ENCODE assay signal across 18 cellular contexts in genomic region chr12:6641131-6641530, GRCh38. TPM values are rescaled to one million over a fixed set of nuclear protein-coding genes. Genes with fewer than 3 reads are reported as not detected.
A peak's percentile ranks its signal among the peaks of the same experiment; 100 is the strongest.
DNase-seq lines count a peak whose midpoint lies in the region; ATAC-seq, FAIRE-seq and TF ChIP-seq lines count a peak whose summit lies in the region.
"Had no signal": no experiment of that assay in that cellular context is flagged by ENCODE, and none has a peak within 500 bp of the region (broad histone marks: within the 10 kb centered on the region; RNA-seq: fewer than 3 reads in every experiment).

No MANE protein-coding gene starts in this region.

- POLR2A ChIA-PET in K562 (lab: Yijun Ruan, JAX), result interaction anchor here (0.7 kb wide), 1 partner anchor 17 kb away, joined by 3 read pairs; no protein-coding TSS in a partner anchor

- ATAC-seq in activated naive CD8-positive, alpha-beta T cell treated with anti-CD3 and anti-CD28 coated beads, Interleukin-2, amount 50 U/mL, for 24 hours, result no peak
- ATAC-seq in K562, result no peak
- ATAC-seq: CD8-positive, alpha-beta T cell had no signal

- H3K4me3 ChIP-seq in K562, result no peak overlapping the region
- H3K4me3 ChIP-seq in osteoblast (ENCODE audit: insufficient read depth, low read length), result no peak overlapping the region
- no peak overlapping the region for H3K4me3 ChIP-seq in testis
- no peak overlapping the region for H3K4me3 ChIP-seq in coronary artery
- H3K4me3 ChIP-seq: HAP-1 had no signal

- peaks cover 13% of the 10 kb centered on the region for H3K36me3 Mint-ChIP-seq in activated naive CD8-positive, alpha-beta T cell
- H3K36me3 Mint-ChIP-seq in activated naive CD8-positive, alpha-beta T cell treated with anti-CD3 and anti-CD28 coated beads, Interleukin-2, amount 50 U/mL, for 24 hours (ENCODE audit: low read depth), result peaks cover 8% of the 10 kb centered on the region

- H3K4me1 ChIP-seq in K562 (replicated peaks in 1 of 2; ENCODE audit: control insufficient read depth in 2 of 2, insufficient read depth in 2 of 2, low read length in 2 of 2) (peaks cover 37 to 44% of the 10 kb centered on the region in 2 experiments; a peak in 4 of 5 replicates), osteoblast (ENCODE audit: insufficient read depth, low read length) (no peaks in the 10 kb centered on the region), testis (peaks cover 18% of the 10 kb centered on the region)
- H3K4me1 ChIP-seq: HAP-1 had no signal

- H3K9me3 ChIP-seq in K562 (replicated peaks; ENCODE audit: control insufficient read depth, insufficient read depth, low read depth, low read length) (peaks cover 8% of the 10 kb centered on the region), osteoblast (ENCODE audit: low read depth, low read length) (peaks cover 4% of the 10 kb centered on the region), testis (no peaks in the 10 kb centered on the region)

- TF ChIP-seq POLR2A in K562 (conservative IDR thresholded peaks at IDR 0.05) (no peak), testis (IDR thresholded peaks at IDR 0.05) (no peak)

- in situ Hi-C loops in K562 (cut with MboI), result no loop called here

- H3K36me3 ChIP-seq in K562 (ENCODE audit: control insufficient read depth, insufficient read depth, low read length) (no peaks in the 10 kb centered on the region; the same call in 2 of the 3 replicates), osteoblast (ENCODE audit: insufficient read depth, low read length) (no peaks in the 10 kb centered on the region), testis (ENCODE audit: low read depth, missing control alignments) (no peaks in the 10 kb centered on the region)
- H3K36me3 ChIP-seq: BE2C, HAP-1 had no signal

- H3K4me3 Mint-ChIP-seq in activated naive CD8-positive, alpha-beta T cell, result no peak overlapping the region
- H3K4me3 Mint-ChIP-seq in activated naive CD8-positive, alpha-beta T cell treated with anti-CD3 and anti-CD28 coated beads, Interleukin-2, amount 50 U/mL, for 24 hours, result no peak overlapping the region
- H3K4me3 Mint-ChIP-seq: CD8-positive, alpha-beta T cell; HFFc6 had no signal

- 0 out of 2 replicates have a peak overlapping the region, but pooled peaks have one; percentile 2 for H3K4me2 ChIP-seq in K562 (ENCODE audit: insufficient read depth, low read length)
- H3K4me2 ChIP-seq in osteoblast (ENCODE audit: insufficient read depth, low read length), result no peak overlapping the region

- H4K20me1 ChIP-seq in K562 (replicated peaks; ENCODE audit: control insufficient read depth, insufficient read depth, low read length) (no peaks in the 10 kb centered on the region), osteoblast (ENCODE audit: insufficient read depth, low read length) (no peaks in the 10 kb centered on the region)

- no peak for DNase-seq in activated naive CD8-positive, alpha-beta T cell treated with anti-CD3 and anti-CD28 coated beads, Interleukin-2, amount 50 U/mL, for 24 hours
- no peak for DNase-seq in K562 (ENCODE audit: extremely low read depth in 1 of 4, low spot score in 3 of 4)
- DNase-seq in osteoblast (ENCODE audit: insufficient read length, low spot score, missing footprints), result peak; percentile 78
- DNase-seq in testis, result peak; percentile 84
- no peak for DNase-seq in activated T-cell treated with anti-CD3 and anti-CD28 coated beads, Interleukin-2, amount 50 U/mL, for 1 hour
- DNase-seq in COR-L47 (lab: John Stamatoyannopoulos, UW), result no peak
- no peak for DNase-seq in coronary artery (ENCODE audit: low spot score)
- DNase-seq: BE2C; CD8-positive, alpha-beta T cell; DMS53; GF-D8; HFFc6 had no signal

- TF ChIP-seq RAD21 in K562 (CRISPR knock-in tag; conservative IDR thresholded peaks at IDR 0.05 in 1 of 2, IDR thresholded peaks at IDR 0.05 in 1 of 2), result no peak

- H3K27me3 ChIP-seq in K562 (ENCODE audit: control insufficient read depth in 2 of 2, insufficient read depth in 2 of 2, low read length in 2 of 2) (no peaks in the 10 kb centered on the region), osteoblast (ENCODE audit: insufficient read depth, low read length) (peaks cover 13% of the 10 kb centered on the region), testis (no peaks in the 10 kb centered on the region)
- H3K27me3 ChIP-seq: BE2C had no signal

- no TSS peak for BruUV-seq in K562 (replicated peaks; lab: Mats Ljungman, UMichigan)

- WGBS in K562 (ENCODE audit: insufficient coverage, low coverage, missing lambda C conversion rate), result 31% methylated on average over 4 of the region's 4 CpGs
- 37 to 40% methylated on average over 4 of the region's 4 CpGs for WGBS in testis, 2 donors

- H3K9ac ChIP-seq in K562 (ENCODE audit: insufficient read depth in 1 of 2, low read depth in 2 of 2, low read length in 2 of 2), result no peak overlapping the region

- TF ChIP-seq EP300 in K562 (IDR thresholded peaks at IDR 0.05; ENCODE audit: low read length), result no peak

- peaks cover 24% of the 10 kb centered on the region for H3K79me2 ChIP-seq in K562 (ENCODE audit: control insufficient read depth, insufficient read depth, low read length)
- no peaks in the 10 kb centered on the region for H3K79me2 ChIP-seq in osteoblast (ENCODE audit: insufficient read depth, low read length)

- H3K9me3 Mint-ChIP-seq in activated naive CD8-positive, alpha-beta T cell (ENCODE audit: low read depth), result peaks cover 11% of the 10 kb centered on the region
- peaks cover 19% of the 10 kb centered on the region for H3K9me3 Mint-ChIP-seq in activated naive CD8-positive, alpha-beta T cell treated with anti-CD3 and anti-CD28 coated beads, Interleukin-2, amount 50 U/mL, for 24 hours

- peaks cover 14% of the 10 kb centered on the region for H3K4me1 Mint-ChIP-seq in activated naive CD8-positive, alpha-beta T cell (ENCODE audit: low read depth)
- H3K4me1 Mint-ChIP-seq in activated naive CD8-positive, alpha-beta T cell treated with anti-CD3 and anti-CD28 coated beads, Interleukin-2, amount 50 U/mL, for 24 hours, result peaks cover 21% of the 10 kb centered on the region

- no peak for FAIRE-seq in K562 (lab: Jason Lieb, UNC)
- FAIRE-seq: A204.1, GM19239, H1 had no signal

- CTCF ChIA-PET in K562 (lab: Yijun Ruan, JAX; ENCODE audit: low intra/inter-chr PET ratio), result no interaction called here

- no peaks in the 10 kb centered on the region for H3K27me3 Mint-ChIP-seq in activated naive CD8-positive, alpha-beta T cell
- H3K27me3 Mint-ChIP-seq in activated naive CD8-positive, alpha-beta T cell treated with anti-CD3 and anti-CD28 coated beads, Interleukin-2, amount 50 U/mL, for 24 hours, result no peaks in the 10 kb centered on the region

- intact Hi-C loops in K562 (cut with micrococcal nuclease), result no loop called here
- intact Hi-C loops in testis (cut with DNase I; ENCODE audit: low total_unique reads), result no loop called here

- H3K27ac ChIP-seq in K562 (ENCODE audit: extremely low read depth, low read depth, low read length) (no peak overlapping the region; the same call in 2 of the 3 replicates), osteoblast (ENCODE audit: low read depth, low read length) (no peak overlapping the region), testis (peak overlapping the region; percentile 25 to 39), coronary artery (no peak overlapping the region)
- H3K27ac ChIP-seq: C4-2B had no signal

- H2AFZ ChIP-seq in K562 (ENCODE audit: low read depth, low read length), result 0 out of 2 replicates have a peak overlapping the region, but pooled peaks have one; percentile 19
- no peak overlapping the region for H2AFZ ChIP-seq in osteoblast (ENCODE audit: low read length)

- TF ChIP-seq CTCF in K562 (IDR thresholded peaks at IDR 0.05 in 2 of 3, conservative IDR thresholded peaks at IDR 0.05 in 1 of 3; ENCODE audit: insufficient read depth in 2 of 3, low read depth in 1 of 3, low read length in 3 of 3), result no peak
- TF ChIP-seq CTCF in osteoblast (IDR thresholded peaks at IDR 0.05; ENCODE audit: extremely low read depth, low read depth, low read length), result no peak
- no peak for TF ChIP-seq CTCF in testis (IDR thresholded peaks at IDR 0.05)
- TF ChIP-seq CTCF in coronary artery (IDR thresholded peaks at IDR 0.05), result no peak

- no peaks in the 10 kb centered on the region for H3K9me1 ChIP-seq in K562 (ENCODE audit: control insufficient read depth, insufficient read depth, low read length)

- peak overlapping the region; percentile 7 for H3K27ac Mint-ChIP-seq in activated naive CD8-positive, alpha-beta T cell
- no peak overlapping the region for H3K27ac Mint-ChIP-seq in activated naive CD8-positive, alpha-beta T cell treated with anti-CD3 and anti-CD28 coated beads, Interleukin-2, amount 50 U/mL, for 24 hours
- H3K27ac Mint-ChIP-seq: CD8-positive, alpha-beta T cell; HFFc6 had no signal

RNA-seq across cellular contexts. Expression of gene LPAR5, which starts 5.4 kb away (rescaled TPM):
- total RNA-seq in K562 (2011; cell fraction: chromatin; rRNA removed; ENCODE audit: low replicate concordance), result 14.4 and 32.5 TPM in 2 replicates
- 19.1 and 26.3 TPM in 2 replicates for total RNA-seq in K562 (2011; cell fraction: nucleolus; rRNA removed)
- 20.8 and 27.5 TPM in 2 replicates for total RNA-seq in K562 (2011; cell fraction: nucleoplasm; rRNA removed)
- 3.6 and 4.9 TPM in 2 replicates for total RNA-seq in K562 (2014; rRNA removed)
- 3.0 and 3.5 TPM in 2 replicates for total RNA-seq in K562 (2014; rRNA removed; fragmentation: Illumina TruSeq; extraction: Trizol)
- 2.7 and 2.8 TPM in 2 replicates for total RNA-seq in K562 (2015; rRNA removed; fragmentation: Illumina TruSeq; extraction: Trizol)
- 9.2 and 11.7 TPM in 2 replicates for total RNA-seq in K562 (2021)
- polyA plus RNA-seq in K562 (2011; rRNA removed), result 5.8 and 7.8 TPM in 2 replicates
- 14.8 and 50.1 TPM in 2 replicates for polyA plus RNA-seq in K562 (2011; cell fraction: cytosol; rRNA removed)
- 5.8 and 13.2 TPM in 2 replicates for polyA plus RNA-seq in K562 (2011; cell fraction: nucleus; rRNA removed)
- 8.5 and 9.4 TPM in 2 replicates for polyA plus RNA-seq in K562 (2012)
- polyA plus RNA-seq in K562 (2014; fragmentation: Illumina TruSeq; extraction: Trizol), result 7.0 and 9.9 TPM in 2 replicates
- polyA plus RNA-seq in K562 (2014; fragmentation: Nextera tagmentation; extraction: Ambion mirVana), result 1 to 10 TPM; 1.3 to 2.3 TPM
- polyA plus RNA-seq in K562 (2014; rRNA removed), result 5.6 and 5.9 TPM in 2 replicates
- polyA minus RNA-seq in K562 (2011; rRNA and poly(A)+ RNA removed), result 4.6 and 7.8 TPM in 2 replicates
- polyA minus RNA-seq in K562 (2011; cell fraction: cytosol; rRNA and poly(A)+ RNA removed), result 11.7 and 16.4 TPM in 2 replicates
- 3.6 and 4.7 TPM in 2 replicates for polyA minus RNA-seq in K562 (2011; cell fraction: nucleus; rRNA and poly(A)+ RNA removed)
- under 0.01 TPM in 1 of 2 replicates, not detected in the other for total RNA-seq in osteoblast
- 1 to 10 TPM; 1.5 to 2.4 TPM for total RNA-seq in testis
- 3.1 TPM for polyA plus RNA-seq in testis (ENCODE audit: insufficient read depth, low read depth, low replicate concordance)
- total RNA-seq: HFFc6 had no signal

RNA-seq across cellular contexts. Expression of gene ACRBP, which starts 6.1 kb away (rescaled TPM):
- 10.1 and 27.0 TPM in 2 replicates for total RNA-seq in K562 (2011; cell fraction: chromatin; rRNA removed; ENCODE audit: low replicate concordance)
- 11.7 and 20.7 TPM in 2 replicates for total RNA-seq in K562 (2011; cell fraction: nucleolus; rRNA removed)
- total RNA-seq in K562 (2011; cell fraction: nucleoplasm; rRNA removed), result 12.6 and 15.5 TPM in 2 replicates
- total RNA-seq in K562 (2014; rRNA removed) (5.3 and 10.5 TPM in 2 replicates), K562 (2014; rRNA removed; fragmentation: Illumina TruSeq; extraction: Trizol) (5.5 and 7.9 TPM in 2 replicates), K562 (2015; rRNA removed; fragmentation: Illumina TruSeq; extraction: Trizol) (3.1 and 3.5 TPM in 2 replicates), K562 (2021) (16.8 and 18.0 TPM in 2 replicates), osteoblast (under 0.01 and 0.36 TPM in 2 replicates), testis (100 to 1,000 TPM; 172 to 241 TPM)
- polyA plus RNA-seq in K562 (2011; rRNA removed) (13.2 and 28.6 TPM in 2 replicates), K562 (2014; fragmentation: Illumina TruSeq; extraction: Trizol) (7.2 and 8.4 TPM in 2 replicates), K562 (2014; fragmentation: Nextera tagmentation; extraction: Ambion mirVana) (10 to 100 TPM; 23.1 to 31.8 TPM), K562 (2014; rRNA removed) (4.4 and 6.7 TPM in 2 replicates), testis (ENCODE audit: insufficient read depth, low read depth, low replicate concordance) (715 TPM)
- 12.3 and 15.6 TPM in 2 replicates for polyA plus RNA-seq in K562 (2011; cell fraction: cytosol; rRNA removed)
- polyA plus RNA-seq in K562 (2011; cell fraction: nucleus; rRNA removed), result 79.2 and 89.4 TPM in 2 replicates
- polyA plus RNA-seq in K562 (2012), result 13.4 and 22.7 TPM in 2 replicates
- 4.0 and 4.5 TPM in 2 replicates for polyA minus RNA-seq in K562 (2011; rRNA and poly(A)+ RNA removed)
- 5.4 and 7.3 TPM in 2 replicates for polyA minus RNA-seq in K562 (2011; cell fraction: cytosol; rRNA and poly(A)+ RNA removed)
- polyA minus RNA-seq in K562 (2011; cell fraction: nucleus; rRNA and poly(A)+ RNA removed), result 4.4 and 11.2 TPM in 2 replicates
- total RNA-seq: HFFc6 had no signal

RNA-seq across cellular contexts. Expression of gene ING4, which starts 21.8 kb away (rescaled TPM):
- total RNA-seq in K562 (2011; cell fraction: chromatin; rRNA removed; ENCODE audit: low replicate concordance), result 36.0 and 36.8 TPM in 2 replicates
- total RNA-seq in K562 (2011; cell fraction: nucleolus; rRNA removed), result 22.8 and 26.7 TPM in 2 replicates
- 20.7 and 22.2 TPM in 2 replicates for total RNA-seq in K562 (2011; cell fraction: nucleoplasm; rRNA removed)
- total RNA-seq in K562 (2014; rRNA removed), result 12.8 and 15.7 TPM in 2 replicates
- total RNA-seq in K562 (2014; rRNA removed; fragmentation: Illumina TruSeq; extraction: Trizol), result 16.4 and 19.7 TPM in 2 replicates
- 11.0 and 11.6 TPM in 2 replicates for total RNA-seq in K562 (2015; rRNA removed; fragmentation: Illumina TruSeq; extraction: Trizol)
- total RNA-seq in K562 (2021), result 13.0 and 14.0 TPM in 2 replicates
- 30.2 and 32.1 TPM in 2 replicates for polyA plus RNA-seq in K562 (2011; rRNA removed)
- polyA plus RNA-seq in K562 (2011; cell fraction: cytosol; rRNA removed), result 16.1 and 24.2 TPM in 2 replicates
- 66.6 and 104 TPM in 2 replicates for polyA plus RNA-seq in K562 (2011; cell fraction: nucleus; rRNA removed)
- 18.1 and 28.0 TPM in 2 replicates for polyA plus RNA-seq in K562 (2012)
- polyA plus RNA-seq in K562 (2014; fragmentation: Illumina TruSeq; extraction: Trizol), result 27.3 and 28.4 TPM in 2 replicates
- polyA plus RNA-seq in K562 (2014; fragmentation: Nextera tagmentation; extraction: Ambion mirVana), result 1 to 10 TPM; 6.6 to 8.4 TPM
- 23.8 and 23.9 TPM in 2 replicates for polyA plus RNA-seq in K562 (2014; rRNA removed)
- polyA minus RNA-seq in K562 (2011; rRNA and poly(A)+ RNA removed), result 10.8 and 11.3 TPM in 2 replicates
- polyA minus RNA-seq in K562 (2011; cell fraction: cytosol; rRNA and poly(A)+ RNA removed), result 4.6 and 5.0 TPM in 2 replicates
- 5.0 and 12.2 TPM in 2 replicates for polyA minus RNA-seq in K562 (2011; cell fraction: nucleus; rRNA and poly(A)+ RNA removed)
- total RNA-seq in osteoblast, result 46.9 and 53.6 TPM in 2 replicates
- total RNA-seq in testis, result 10 to 100 TPM; 58.3 to 63.0 TPM
- 48.1 TPM for polyA plus RNA-seq in testis (ENCODE audit: insufficient read depth, low read depth, low replicate concordance)

RNA-seq across cellular contexts. Expression of gene CHD4, which starts 34.0 kb away (rescaled TPM):
- 526 and 534 TPM in 2 replicates for total RNA-seq in K562 (2011; cell fraction: chromatin; rRNA removed; ENCODE audit: low replicate concordance)
- 244 and 272 TPM in 2 replicates for total RNA-seq in K562 (2011; cell fraction: nucleolus; rRNA removed)
- total RNA-seq in K562 (2011; cell fraction: nucleoplasm; rRNA removed), result 296 and 379 TPM in 2 replicates
- total RNA-seq in K562 (2014; rRNA removed) (392 and 404 TPM in 2 replicates), K562 (2014; rRNA removed; fragmentation: Illumina TruSeq; extraction: Trizol) (231 and 265 TPM in 2 replicates), K562 (2015; rRNA removed; fragmentation: Illumina TruSeq; extraction: Trizol) (271 and 272 TPM in 2 replicates), K562 (2021) (353 and 384 TPM in 2 replicates), osteoblast (238 and 259 TPM in 2 replicates), testis (100 to 1,000 TPM; 314 to 328 TPM)
- polyA plus RNA-seq in K562 (2011; rRNA removed) (119 and 126 TPM in 2 replicates), K562 (2014; fragmentation: Illumina TruSeq; extraction: Trizol) (346 and 375 TPM in 2 replicates), K562 (2014; fragmentation: Nextera tagmentation; extraction: Ambion mirVana) (10 to 100 TPM; 82.1 to 90.3 TPM), K562 (2014; rRNA removed) (211 and 214 TPM in 2 replicates), testis (ENCODE audit: insufficient read depth, low read depth, low replicate concordance) (160 TPM)
- polyA plus RNA-seq in K562 (2011; cell fraction: cytosol; rRNA removed), result 151 and 165 TPM in 2 replicates
- 184 and 336 TPM in 2 replicates for polyA plus RNA-seq in K562 (2011; cell fraction: nucleus; rRNA removed)
- polyA plus RNA-seq in K562 (2012), result 162 and 218 TPM in 2 replicates
- polyA minus RNA-seq in K562 (2011; rRNA and poly(A)+ RNA removed), result 272 and 274 TPM in 2 replicates
- 222 and 251 TPM in 2 replicates for polyA minus RNA-seq in K562 (2011; cell fraction: cytosol; rRNA and poly(A)+ RNA removed)
- 81.5 and 99.4 TPM in 2 replicates for polyA minus RNA-seq in K562 (2011; cell fraction: nucleus; rRNA and poly(A)+ RNA removed)

RNA-seq across cellular contexts. Expression of gene ZNF384, which starts 48.0 kb away (rescaled TPM):
- total RNA-seq in K562 (2011; cell fraction: chromatin; rRNA removed; ENCODE audit: low replicate concordance), result 96.1 and 146 TPM in 2 replicates
- total RNA-seq in K562 (2011; cell fraction: nucleolus; rRNA removed), result 75.5 and 81.2 TPM in 2 replicates
- 65.2 and 76.0 TPM in 2 replicates for total RNA-seq in K562 (2011; cell fraction: nucleoplasm; rRNA removed)
- 9.6 and 21.4 TPM in 2 replicates for total RNA-seq in K562 (2014; rRNA removed)
- 16.4 and 21.3 TPM in 2 replicates for total RNA-seq in K562 (2014; rRNA removed; fragmentation: Illumina TruSeq; extraction: Trizol)
- 20.2 and 21.6 TPM in 2 replicates for total RNA-seq in K562 (2015; rRNA removed; fragmentation: Illumina TruSeq; extraction: Trizol)
- 34.3 and 36.9 TPM in 2 replicates for total RNA-seq in K562 (2021)
- polyA plus RNA-seq in K562 (2011; rRNA removed), result 38.2 and 51.4 TPM in 2 replicates
- 35.9 and 44.8 TPM in 2 replicates for polyA plus RNA-seq in K562 (2011; cell fraction: cytosol; rRNA removed)
- polyA plus RNA-seq in K562 (2011; cell fraction: nucleus; rRNA removed), result 99.6 and 126 TPM in 2 replicates
- polyA plus RNA-seq in K562 (2012), result 41.7 and 43.3 TPM in 2 replicates
- polyA plus RNA-seq in K562 (2014; fragmentation: Illumina TruSeq; extraction: Trizol), result 62.1 and 64.8 TPM in 2 replicates
- polyA plus RNA-seq in K562 (2014; fragmentation: Nextera tagmentation; extraction: Ambion mirVana), result under 1 TPM; 0.36 to 0.42 TPM
- 29.1 and 39.4 TPM in 2 replicates for polyA plus RNA-seq in K562 (2014; rRNA removed)
- polyA minus RNA-seq in K562 (2011; rRNA and poly(A)+ RNA removed), result 35.3 and 38.2 TPM in 2 replicates
- polyA minus RNA-seq in K562 (2011; cell fraction: cytosol; rRNA and poly(A)+ RNA removed), result 27.3 and 34.6 TPM in 2 replicates
- polyA minus RNA-seq in K562 (2011; cell fraction: nucleus; rRNA and poly(A)+ RNA removed), result 30.6 and 48.9 TPM in 2 replicates
- 19.9 and 22.4 TPM in 2 replicates for total RNA-seq in osteoblast
- 10 to 100 TPM; 78.5 to 85.1 TPM for total RNA-seq in testis
- polyA plus RNA-seq in testis (ENCODE audit: insufficient read depth, low read depth, low replicate concordance), result 94.9 TPM

Comparison
In these comparisons a context has a peak if more than half of its experiments do, and no peak if none do; other contexts are left out.
1. DNase-seq: peak in osteoblast (single experiment) and testis (single experiment); none in activated naive CD8-positive, alpha-beta T cell treated with anti-CD3 and anti-CD28 coated beads, Interleukin-2, amount 50 U/mL, for 24 hours (single experiment), K562 (0 of 4), activated T-cell treated with anti-CD3 and anti-CD28 coated beads, Interleukin-2, amount 50 U/mL, for 1 hour (single experiment), COR-L47 (single experiment) and coronary artery (single experiment).
2. H3K27ac ChIP-seq: peak in testis (2 of 2); none in K562 (single experiment), osteoblast (single experiment) and coronary artery (0 of 2).
3. RNA of gene ACRBP, which starts 6.1 kb away (total RNA-seq): 172 to 241 TPM in testis; 3.1 to 27.0 TPM in K562 and under 0.01 to 0.36 TPM in osteoblast; every median in the first group is over 4 times any median in the second.